26 cellular contexts compared by ENCODE assay signal in the genomic region with DNA sequence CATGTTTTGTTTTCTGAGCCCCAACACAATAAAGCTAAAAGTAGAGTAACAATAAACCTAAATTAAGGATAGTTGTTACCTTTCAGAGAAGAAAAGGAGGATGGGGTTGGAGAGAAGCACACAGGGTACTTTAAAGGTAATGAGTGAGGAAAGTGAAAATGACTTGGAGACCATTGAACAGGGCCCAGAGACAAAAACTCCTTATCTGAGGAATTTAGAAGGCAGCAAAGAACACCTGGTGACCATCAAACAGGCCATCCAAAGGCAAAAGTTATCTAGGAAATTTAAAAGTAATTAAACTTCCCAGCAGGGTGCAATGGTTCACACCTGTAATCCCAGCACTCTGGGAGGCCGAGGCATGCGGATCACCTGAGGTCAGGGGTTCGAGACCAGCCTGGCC.
"Had no signal": no experiment of that assay in that cellular context is flagged by ENCODE, and none has a peak within 500 bp of the region (broad histone marks: within the 10 kb centered on the region; RNA-seq: fewer than 3 reads in every experiment).

No MANE protein-coding gene starts in this region.

- H3K27ac ChIP-seq: colonic mucosa, coronary artery, dorsolateral prefrontal cortex, epithelial cell of prostate, esophagus muscularis mucosa, esophagus squamous epithelium, foreskin keratinocyte, gastrocnemius medialis, gastroesophageal sphincter, heart left ventricle, heart right ventricle had no signal

- H3K27ac Mint-ChIP-seq: dendritic cell treated with granulocyte-macrophage colony-stimulating factor and Interleukin-4, amounts not matched to agents 40 ng/mL and 50 ng/mL, for 4 days; effector memory CD8-positive, alpha-beta T cell had no signal

- H3K27me3 Mint-ChIP-seq: dendritic cell treated with granulocyte-macrophage colony-stimulating factor and Interleukin-4, amounts not matched to agents 40 ng/mL and 50 ng/mL, for 4 days had no signal

- H3K9me3 ChIP-seq: colonic mucosa, esophagus muscularis mucosa, gastrocnemius medialis had no signal

- H3K27me3 ChIP-seq: colonic mucosa, dorsolateral prefrontal cortex, esophagus muscularis mucosa, esophagus squamous epithelium, gastrocnemius medialis, gastroesophageal sphincter, heart left ventricle, heart right ventricle had no signal

- H3K4me3 ChIP-seq: colonic mucosa, coronary artery, dorsolateral prefrontal cortex, esophagus muscularis mucosa, esophagus squamous epithelium, gastrocnemius medialis, gastroesophageal sphincter, heart left ventricle, heart right ventricle had no signal

- DNase-seq: colonic mucosa; cortex of kidney; dermis blood vessel endothelial cell; dorsolateral prefrontal cortex; effector CD4-positive, alpha-beta T cell; effector CD8-positive, alpha-beta T cell; effector memory CD4-positive, alpha-beta T cell; effector memory CD8-positive, alpha-beta T cell; esophagus squamous epithelium; foreskin fibroblast; foreskin keratinocyte; foreskin melanocyte; gastrocnemius medialis; glutamatergic neuron; head of caudate nucleus; heart left ventricle; heart right ventricle had no signal

- FAIRE-seq: colon, endometrium, endothelial cell of umbilical vein, frontal cortex had no signal

- H3K36me3 ChIP-seq: colonic mucosa, esophagus muscularis mucosa, esophagus squamous epithelium, gastrocnemius medialis, gastroesophageal sphincter, heart left ventricle, heart right ventricle had no signal

- H3K4me3 Mint-ChIP-seq: dendritic cell treated with granulocyte-macrophage colony-stimulating factor and Interleukin-4, amounts not matched to agents 40 ng/mL and 50 ng/mL, for 4 days; effector memory CD8-positive, alpha-beta T cell had no signal

- H3K4me1 ChIP-seq: colonic mucosa, esophagus squamous epithelium, foreskin keratinocyte, gastrocnemius medialis, gastroesophageal sphincter, heart left ventricle, heart right ventricle had no signal
